In the genomic region with DNA sequence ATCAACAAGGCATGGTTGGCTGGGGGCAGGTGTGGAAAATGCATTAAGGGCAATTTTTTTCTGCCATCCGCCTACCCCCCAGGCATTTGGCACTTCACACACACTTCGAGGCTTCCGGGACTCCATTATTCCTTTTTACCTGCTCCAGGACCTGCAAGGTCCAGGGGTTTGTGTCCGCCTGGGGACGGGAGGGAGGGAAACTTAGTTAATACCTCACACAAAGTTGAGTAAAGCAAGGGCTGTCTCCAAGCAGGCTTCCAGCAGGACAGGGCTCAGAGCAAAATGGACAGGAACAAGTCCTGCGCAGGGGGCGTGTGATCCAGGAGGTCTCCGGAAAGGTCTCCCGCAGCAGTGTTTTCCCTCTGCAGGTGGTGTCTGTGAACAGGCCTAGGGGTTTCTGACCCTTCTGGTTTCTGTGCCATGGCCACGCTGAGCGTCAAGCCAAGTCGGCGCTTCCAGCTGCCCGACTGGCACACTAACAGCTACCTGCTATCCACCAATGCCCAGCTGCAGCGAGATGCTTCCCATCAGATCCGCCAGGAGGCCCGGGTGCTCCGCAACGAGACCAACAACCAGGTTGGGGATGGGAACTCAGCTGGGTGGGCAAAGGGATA, we compare ENCODE assay signal across 9 cellular contexts. TPM values are rescaled to one million over a fixed set of nuclear protein-coding genes. Genes with fewer than 3 reads are reported as not detected.
DNase-seq lines count a peak whose midpoint lies in the region; ATAC-seq, FAIRE-seq and TF ChIP-seq lines count a peak whose summit lies in the region.
"Had no signal": no experiment of that assay in that cellular context is flagged by ENCODE, and none has a peak within 500 bp of the region (broad histone marks: within the 10 kb centered on the region; RNA-seq: fewer than 3 reads in every experiment).

No MANE protein-coding gene starts in this region.

- H3K27me3 ChIP-seq in endothelial cell of umbilical vein (ENCODE audit: control insufficient read depth in 2 of 2, insufficient read depth in 2 of 2, low read length in 2 of 2), result no peaks in the 10 kb centered on the region
- H3K27me3 ChIP-seq in neural progenitor cell, result no peaks in the 10 kb centered on the region

- H2AFZ ChIP-seq in endothelial cell of umbilical vein (ENCODE audit: low read depth, low read length) (peak overlapping the region; percentile 89), neural progenitor cell (replicated peaks) (peak overlapping the region; percentile 87)

- DNase-seq in AG09309 (ENCODE audit: low read depth) (no peak), NCI-H2227 (lab: John Stamatoyannopoulos, UW; ENCODE audit: unreplicated experiment) (peak; percentile 62), endothelial cell of umbilical vein (ENCODE audit: low read depth, low spot score) (no peak), neural progenitor cell (ENCODE audit: low spot score) (peak; percentile 46)
- DNase-seq in activated T-helper 1 cell treated with anti-CD3 and anti-CD28 coated beads, Interleukin-12 subunit alpha, Interleukin-12 subunit beta, Interleukin-2, Interleukin-4 antibody, amounts not matched to agents 30 ng/mL and 10 ng/mL and 1 ng/mL, durations not matched to agents 14 hours and 24 hours and 36 hours (ENCODE audit: low spot score), result no peak
- no peak for DNase-seq in activated T-cell treated with anti-CD3 and anti-CD28 coated beads, Interleukin-2, amount 50 U/mL, for 4 hours

- H3K27ac Mint-ChIP-seq in neural progenitor cell, result peak overlapping the region; percentile 91
- no peak overlapping the region for H3K27ac Mint-ChIP-seq in activated T-helper 1 cell treated with anti-CD3 and anti-CD28 coated beads, Interleukin-12 subunit alpha, Interleukin-12 subunit beta, Interleukin-2, Interleukin-4 antibody, amounts not matched to agents 30 ng/mL and 10 ng/mL and 1 ng/mL, durations not matched to agents 14 hours and 24 hours and 36 hours

- ATAC-seq in GM21717 (IDR thresholded peaks at IDR 0.05; ENCODE audit: unreplicated experiment), result no peak
- ATAC-seq in activated T-cell treated with anti-CD3 and anti-CD28 coated beads, Interleukin-2, amount 50 U/mL, for 4 hours, result no peak
- ATAC-seq in HG03097 (IDR thresholded peaks at IDR 0.05; ENCODE audit: low FRiP score, unreplicated experiment), result no peak

- no peaks in the 10 kb centered on the region for H3K9me1 ChIP-seq in endothelial cell of umbilical vein (replicated peaks; ENCODE audit: control insufficient read depth, extremely low read depth, insufficient read depth, low read length)

- H3K9me3 ChIP-seq in endothelial cell of umbilical vein (replicated peaks; ENCODE audit: control insufficient read depth, insufficient read depth, low read length) (no peaks in the 10 kb centered on the region), neural progenitor cell (ENCODE audit: low read depth) (no peaks in the 10 kb centered on the region)

- H3K4me3 ChIP-seq in AG09309 (ENCODE audit: control insufficient read depth, low read depth, low read length) (peak overlapping the region; percentile 58), endothelial cell of umbilical vein (replicated peaks in 1 of 3; ENCODE audit: insufficient read depth in 1 of 3, low read depth in 1 of 3, low read length in 3 of 3) (peak overlapping the region; percentile 39 to 58 (median 51)), neural progenitor cell (peak overlapping the region; percentile 83)

- H3K27ac ChIP-seq in endothelial cell of umbilical vein (ENCODE audit: insufficient read depth, low read depth, low read length), result no peak overlapping the region
- no peak overlapping the region for H3K27ac ChIP-seq in neural progenitor cell

- peak overlapping the region; percentile 60 for H3K9ac ChIP-seq in endothelial cell of umbilical vein (replicated peaks; ENCODE audit: extremely low read depth, insufficient read depth, low read length)
- peak overlapping the region; percentile 27 for H3K9ac ChIP-seq in neural progenitor cell

- H3K4me1 ChIP-seq in endothelial cell of umbilical vein (ENCODE audit: control insufficient read depth, extremely low read depth, insufficient read depth, low read length) (peaks cover 3% of the 10 kb centered on the region), neural progenitor cell (peaks cover 10% of the 10 kb centered on the region)

- no peak for TF ChIP-seq CTCF in AG09309 (IDR thresholded peaks at IDR 0.05; ENCODE audit: control insufficient read depth, insufficient read depth, low read depth, low read length, missing control alignments)
- TF ChIP-seq CTCF in endothelial cell of umbilical vein (IDR thresholded peaks at IDR 0.05; ENCODE audit: extremely low read depth in 1 of 2, insufficient read depth in 1 of 2, low read depth in 1 of 2, low read length in 2 of 2), result no peak
- TF ChIP-seq CTCF in neural progenitor cell (IDR thresholded peaks at IDR 0.05), result no peak

- H3K79me2 ChIP-seq in endothelial cell of umbilical vein (ENCODE audit: control insufficient read depth, insufficient read depth, low read length) (peaks cover 7% of the 10 kb centered on the region), neural progenitor cell (ENCODE audit: low read depth) (peaks cover 8% of the 10 kb centered on the region)

- peak overlapping the region; percentile 67 for H3K4me2 ChIP-seq in endothelial cell of umbilical vein (ENCODE audit: insufficient read depth, low read length)
- H3K4me2 ChIP-seq in neural progenitor cell, result peak overlapping the region; percentile 97

- POLR2A ChIA-PET in endothelial cell of umbilical vein (lab: Charles Lee), result no interaction called here

- dilution Hi-C loops in endothelial cell of umbilical vein (cut with MboI; ENCODE audit: extremely low pct_ligation_motif_present, low sequenced_read_pairs), result no loop called here

- H3K9me3 Mint-ChIP-seq in neural progenitor cell, result peaks cover 2% of the 10 kb centered on the region
- no peaks in the 10 kb centered on the region for H3K9me3 Mint-ChIP-seq in activated T-helper 1 cell treated with anti-CD3 and anti-CD28 coated beads, Interleukin-12 subunit alpha, Interleukin-12 subunit beta, Interleukin-2, Interleukin-4 antibody, amounts not matched to agents 30 ng/mL and 10 ng/mL and 1 ng/mL, durations not matched to agents 14 hours and 24 hours and 36 hours
- no peaks in the 10 kb centered on the region for H3K9me3 Mint-ChIP-seq in activated T-cell treated with anti-CD3 and anti-CD28 coated beads, Interleukin-2, amount 50 U/mL, for 4 hours

- peak overlapping the region; percentile 87 for H3K4me3 Mint-ChIP-seq in neural progenitor cell
- no peak overlapping the region for H3K4me3 Mint-ChIP-seq in activated T-helper 1 cell treated with anti-CD3 and anti-CD28 coated beads, Interleukin-12 subunit alpha, Interleukin-12 subunit beta, Interleukin-2, Interleukin-4 antibody, amounts not matched to agents 30 ng/mL and 10 ng/mL and 1 ng/mL, durations not matched to agents 14 hours and 24 hours and 36 hours
- no peak overlapping the region for H3K4me3 Mint-ChIP-seq in activated T-cell treated with anti-CD3 and anti-CD28 coated beads, Interleukin-2, amount 50 U/mL, for 4 hours

- H3F3A ChIP-seq in neural progenitor cell (ENCODE audit: low read depth), result peaks cover 13% of the 10 kb centered on the region

- no peak for TF ChIP-seq POLR2A in endothelial cell of umbilical vein (IDR thresholded peaks at IDR 0.05; ENCODE audit: low read depth, low read length)

- CTCF ChIA-PET in endothelial cell of umbilical vein (lab: Charles Lee), result interaction anchor here (0.8 to 1.8 kb wide), 4 partner anchors 13 to 202 kb away, joined by 3 to 5 read pairs (median 4); a partner anchor contains a TSS

- peaks cover 10% of the 10 kb centered on the region for H3K36me3 Mint-ChIP-seq in neural progenitor cell
- peaks cover 4% of the 10 kb centered on the region for H3K36me3 Mint-ChIP-seq in activated T-helper 1 cell treated with anti-CD3 and anti-CD28 coated beads, Interleukin-12 subunit alpha, Interleukin-12 subunit beta, Interleukin-2, Interleukin-4 antibody, amounts not matched to agents 30 ng/mL and 10 ng/mL and 1 ng/mL, durations not matched to agents 14 hours and 24 hours and 36 hours (ENCODE audit: low read depth)
- peaks cover 3% of the 10 kb centered on the region for H3K36me3 Mint-ChIP-seq in activated T-cell treated with anti-CD3 and anti-CD28 coated beads, Interleukin-2, amount 50 U/mL, for 4 hours (ENCODE audit: insufficient read depth)

- FAIRE-seq in endothelial cell of umbilical vein (lab: Jason Lieb, UNC), result no peak
- FAIRE-seq: colon had no signal

- H4K20me1 ChIP-seq in endothelial cell of umbilical vein (replicated peaks; ENCODE audit: control insufficient read depth, extremely low read depth, insufficient read depth, low read length) (no peaks in the 10 kb centered on the region), neural progenitor cell (ENCODE audit: low read depth) (peaks cover 5% of the 10 kb centered on the region)

- intact Hi-C loops in endothelial cell of umbilical vein (cut with micrococcal nuclease), result no loop called here
- intact Hi-C loops in activated T-helper 1 cell treated with anti-CD3 and anti-CD28 coated beads, Interleukin-12 subunit alpha, Interleukin-12 subunit beta, Interleukin-2, Interleukin-4 antibody, amounts not matched to agents 30 ng/mL and 10 ng/mL and 1 ng/mL, durations not matched to agents 14 hours and 24 hours and 36 hours (cut with micrococcal nuclease), result loop anchor here (5.0 kb wide), 2 partner anchors 198 to 303 kb away; a partner anchor contains a TSS

- no peaks in the 10 kb centered on the region for H3K36me3 ChIP-seq in endothelial cell of umbilical vein (ENCODE audit: control insufficient read depth in 2 of 2, extremely low read depth in 1 of 2, insufficient read depth in 2 of 2, low read length in 2 of 2)
- no peaks in the 10 kb centered on the region for H3K36me3 ChIP-seq in neural progenitor cell

- no TSS peak for BruUV-seq in endothelial cell of umbilical vein (replicated peaks; lab: Mats Ljungman, UMichigan)

- peaks cover 8% of the 10 kb centered on the region for H3K27me3 Mint-ChIP-seq in neural progenitor cell (ENCODE audit: insufficient read depth, low read depth)
- peaks cover 28% of the 10 kb centered on the region for H3K27me3 Mint-ChIP-seq in activated T-helper 1 cell treated with anti-CD3 and anti-CD28 coated beads, Interleukin-12 subunit alpha, Interleukin-12 subunit beta, Interleukin-2, Interleukin-4 antibody, amounts not matched to agents 30 ng/mL and 10 ng/mL and 1 ng/mL, durations not matched to agents 14 hours and 24 hours and 36 hours (ENCODE audit: insufficient read depth)
- H3K27me3 Mint-ChIP-seq in activated T-cell treated with anti-CD3 and anti-CD28 coated beads, Interleukin-2, amount 50 U/mL, for 4 hours (ENCODE audit: low read depth), result peaks cover 41% of the 10 kb centered on the region

- peaks cover 44% of the 10 kb centered on the region for H3K4me1 Mint-ChIP-seq in neural progenitor cell
- peaks cover 4% of the 10 kb centered on the region for H3K4me1 Mint-ChIP-seq in activated T-helper 1 cell treated with anti-CD3 and anti-CD28 coated beads, Interleukin-12 subunit alpha, Interleukin-12 subunit beta, Interleukin-2, Interleukin-4 antibody, amounts not matched to agents 30 ng/mL and 10 ng/mL and 1 ng/mL, durations not matched to agents 14 hours and 24 hours and 36 hours (ENCODE audit: low read depth)
- H3K4me1 Mint-ChIP-seq in activated T-cell treated with anti-CD3 and anti-CD28 coated beads, Interleukin-2, amount 50 U/mL, for 4 hours (ENCODE audit: low read depth), result peaks cover 5% of the 10 kb centered on the region

RNA-seq across cellular contexts. Expression of a gene that starts 0.7 kb away (rescaled TPM):
- 0.38 and 0.90 TPM in 2 replicates for total RNA-seq in endothelial cell of umbilical vein
- polyA plus RNA-seq in endothelial cell of umbilical vein, result 0.61 and 0.62 TPM in 2 replicates
- 0.14 and 0.23 TPM in 2 replicates for polyA plus RNA-seq in endothelial cell of umbilical vein (2011; cell fraction: cytosol; rRNA removed)
- polyA plus RNA-seq in endothelial cell of umbilical vein (2011; cell fraction: nucleus; rRNA removed), result 1.7 and 3.5 TPM in 2 replicates
- polyA plus RNA-seq in endothelial cell of umbilical vein (2012), result 0.15 and 0.27 TPM in 2 replicates
- polyA minus RNA-seq in endothelial cell of umbilical vein, result 0.30 and 0.46 TPM in 2 replicates
- not detected for polyA minus RNA-seq in endothelial cell of umbilical vein (2011; cell fraction: cytosol; rRNA and poly(A)+ RNA removed)
- 0.34 and 0.82 TPM in 2 replicates for polyA minus RNA-seq in endothelial cell of umbilical vein (2011; cell fraction: nucleus; rRNA and poly(A)+ RNA removed)
- total RNA-seq in neural progenitor cell (ENCODE audit: low replicate concordance), result 2.7 and 7.4 TPM in 2 replicates
- 0.16 and 0.27 TPM in 2 replicates for total RNA-seq in activated T-helper 1 cell treated with anti-CD3 and anti-CD28 coated beads, Interleukin-12 subunit alpha, Interleukin-12 subunit beta, Interleukin-2, Interleukin-4 antibody, amounts not matched to agents 30 ng/mL and 10 ng/mL and 1 ng/mL, durations not matched to agents 14 hours and 24 hours and 36 hours
- under 1 TPM in 2 of 3 donors, not detected in 1; 0.20 to 0.27 TPM for total RNA-seq in activated T-cell treated with anti-CD3 and anti-CD28 coated beads, Interleukin-2, amount 50 U/mL, for 4 hours

RNA-seq across cellular contexts. Expression of a gene that starts 4.1 kb away (rescaled TPM):
- total RNA-seq in endothelial cell of umbilical vein, result 32.9 and 33.9 TPM in 2 replicates
- polyA plus RNA-seq in endothelial cell of umbilical vein, result 48.1 and 52.8 TPM in 2 replicates
- 41.5 and 41.6 TPM in 2 replicates for polyA plus RNA-seq in endothelial cell of umbilical vein (2011; cell fraction: cytosol; rRNA removed)
- polyA plus RNA-seq in endothelial cell of umbilical vein (2011; cell fraction: nucleus; rRNA removed), result 21.3 and 23.2 TPM in 2 replicates
- 23.1 and 23.9 TPM in 2 replicates for polyA plus RNA-seq in endothelial cell of umbilical vein (2012)
- 23.3 and 27.1 TPM in 2 replicates for polyA minus RNA-seq in endothelial cell of umbilical vein
- 14.5 TPM for polyA minus RNA-seq in endothelial cell of umbilical vein (2011; cell fraction: cytosol; rRNA and poly(A)+ RNA removed)
- polyA minus RNA-seq in endothelial cell of umbilical vein (2011; cell fraction: nucleus; rRNA and poly(A)+ RNA removed), result 6.2 and 6.6 TPM in 2 replicates
- 28.1 and 40.9 TPM in 2 replicates for total RNA-seq in neural progenitor cell (ENCODE audit: low replicate concordance)
- 32.6 and 33.6 TPM in 2 replicates for total RNA-seq in activated T-helper 1 cell treated with anti-CD3 and anti-CD28 coated beads, Interleukin-12 subunit alpha, Interleukin-12 subunit beta, Interleukin-2, Interleukin-4 antibody, amounts not matched to agents 30 ng/mL and 10 ng/mL and 1 ng/mL, durations not matched to agents 14 hours and 24 hours and 36 hours
- 10 to 100 TPM; 45.6 to 52.0 (median 47.4) TPM for total RNA-seq in activated T-cell treated with anti-CD3 and anti-CD28 coated beads, Interleukin-2, amount 50 U/mL, for 4 hours

RNA-seq across cellular contexts. Expression of a gene that starts 40.4 kb away (rescaled TPM):
- 0.78 and 1.3 TPM in 2 replicates for total RNA-seq in endothelial cell of umbilical vein
- 1.2 and 1.6 TPM in 2 replicates for polyA plus RNA-seq in endothelial cell of umbilical vein
- 0.83 and 0.97 TPM in 2 replicates for polyA plus RNA-seq in endothelial cell of umbilical vein (2011; cell fraction: cytosol; rRNA removed)
- polyA plus RNA-seq in endothelial cell of umbilical vein (2011; cell fraction: nucleus; rRNA removed), result 0.75 and 0.77 TPM in 2 replicates
- polyA plus RNA-seq in endothelial cell of umbilical vein (2012), result 1.4 and 2.9 TPM in 2 replicates
- polyA minus RNA-seq in endothelial cell of umbilical vein, result 0.73 and 1.1 TPM in 2 replicates
- not detected for polyA minus RNA-seq in endothelial cell of umbilical vein (2011; cell fraction: cytosol; rRNA and poly(A)+ RNA removed)
- polyA minus RNA-seq in endothelial cell of umbilical vein (2011; cell fraction: nucleus; rRNA and poly(A)+ RNA removed), result 0.19 TPM in 2 replicates
- total RNA-seq in neural progenitor cell (ENCODE audit: low replicate concordance), result 0.06 TPM in 1 of 2 replicates, not detected in the other
- total RNA-seq in activated T-helper 1 cell treated with anti-CD3 and anti-CD28 coated beads, Interleukin-12 subunit alpha, Interleukin-12 subunit beta, Interleukin-2, Interleukin-4 antibody, amounts not matched to agents 30 ng/mL and 10 ng/mL and 1 ng/mL, durations not matched to agents 14 hours and 24 hours and 36 hours, result 0.08 TPM in 1 of 2 replicates, not detected in the other
- under 1 TPM; 0.08 to 0.43 (median 0.18) TPM for total RNA-seq in activated T-cell treated with anti-CD3 and anti-CD28 coated beads, Interleukin-2, amount 50 U/mL, for 4 hours

Comparison
In these comparisons a context has a peak if more than half of its experiments do, and no peak if none do; other contexts are left out.
1. DNase-seq: peak in NCI-H2227 (single experiment) and neural progenitor cell (single experiment); none in AG09309 (single experiment), endothelial cell of umbilical vein (single experiment), activated T-helper 1 cell treated with anti-CD3 and anti-CD28 coated beads, Interleukin-12 subunit alpha, Interleukin-12 subunit beta, Interleukin-2, Interleukin-4 antibody, amounts not matched to agents 30 ng/mL and 10 ng/mL and 1 ng/mL, durations not matched to agents 14 hours and 24 hours and 36 hours (single experiment) and activated T-cell treated with anti-CD3 and anti-CD28 coated beads, Interleukin-2, amount 50 U/mL, for 4 hours (single experiment).
2. Peak in every context shown above with its lines, with median percentiles within 50 percentile points of each other: H3K4me3 ChIP-seq.